13 cellular contexts compared by ENCODE assay signal in genomic region chr7:77338883-77339629, GRCh38.
DNase-seq lines count a peak whose midpoint lies in the region; ATAC-seq and TF ChIP-seq lines count a peak whose summit lies in the region.
"Had no signal": no experiment of that assay in that cellular context is flagged by ENCODE, and none has a peak within 500 bp of the region (broad histone marks: within the 10 kb centered on the region; RNA-seq: fewer than 3 reads in every experiment).

No MANE protein-coding gene starts in this region.

- no peaks in the 10 kb centered on the region for H3K36me3 ChIP-seq in naive thymus-derived CD4-positive, alpha-beta T cell (ENCODE audit: control insufficient read depth in 2 of 3, insufficient read depth in 3 of 3, low read length in 3 of 3)
- H3K36me3 ChIP-seq in ovary, result no peaks in the 10 kb centered on the region
- H3K36me3 ChIP-seq: BLaER1 had no signal

- H3K27ac Mint-ChIP-seq in naive thymus-derived CD4-positive, alpha-beta T cell, result peak overlapping the region in 5 of 9 donors; percentile 4 to 19 (median 17)

- H3K4me1 Mint-ChIP-seq in naive thymus-derived CD4-positive, alpha-beta T cell, result peaks cover 14 to 43% (median 26%) of the 10 kb centered on the region in 7 donors

- H3K27me3 Mint-ChIP-seq in naive thymus-derived CD4-positive, alpha-beta T cell, result peaks cover 0 to 2% (median 0%) of the 10 kb centered on the region in 5 donors

- H3K9me3 Mint-ChIP-seq in naive thymus-derived CD4-positive, alpha-beta T cell, result peaks cover 0 to 2% (median 0%) of the 10 kb centered on the region in 11 donors

- no peak for TF ChIP-seq POLR2A in NB4 (IDR thresholded peaks at IDR 0.05; ENCODE audit: extremely low read depth, insufficient read length)
- TF ChIP-seq POLR2A in ovary (IDR thresholded peaks at IDR 0.05), result no peak

- CTCF ChIA-PET in naive thymus-derived CD4-positive, alpha-beta T cell (lab: Charles Lee), result no interaction called here

- peaks cover 6 to 9% of the 10 kb centered on the region in 2 donors for H3K4me1 ChIP-seq in naive thymus-derived CD4-positive, alpha-beta T cell (ENCODE audit: control insufficient read depth in 2 of 2, insufficient read depth in 2 of 2, low read length in 2 of 2)
- H3K4me1 ChIP-seq in ovary (ENCODE audit: insufficient read depth), result peaks cover 2% of the 10 kb centered on the region

- peak; percentile 74 for DNase-seq in CD1c-positive myeloid dendritic cell (ENCODE audit: extremely low spot score)
- peak; percentile 82 for DNase-seq in NB4 (ENCODE audit: low read depth)
- DNase-seq in fibroblast of gingiva (ENCODE audit: low read depth), result peak; percentile 71
- DNase-seq in naive thymus-derived CD4-positive, alpha-beta T cell, result no peak
- DNase-seq in ovary, result no peak
- DNase-seq: NCI-H345, SHP77 had no signal

- peaks cover 0 to 18% (median 5%) of the 10 kb centered on the region in 5 donors for H3K36me3 Mint-ChIP-seq in naive thymus-derived CD4-positive, alpha-beta T cell

- no peak overlapping the region for H3K27ac ChIP-seq in naive thymus-derived CD4-positive, alpha-beta T cell (ENCODE audit: low read depth, low read length)
- no peak overlapping the region for H3K27ac ChIP-seq in ovary
- H3K27ac ChIP-seq: BLaER1, parathyroid adenoma, VCaP had no signal

- POLR2A ChIA-PET in naive thymus-derived CD4-positive, alpha-beta T cell (lab: Charles Lee), result interaction anchor here (0.6 to 1.5 kb wide), 2 partner anchors 10 to 60 kb away, joined by 3 read pairs; no protein-coding TSS in a partner anchor

- intact Hi-C loops in naive thymus-derived CD4-positive, alpha-beta T cell (cut with micrococcal nuclease), result no loop called here
- intact Hi-C loops in ovary (cut with DNase I), result no loop called here

- H3K4me3 ChIP-seq in NB4 (ENCODE audit: low read depth, low read length) (no peak overlapping the region), ovary (no peak overlapping the region)
- H3K4me3 ChIP-seq in naive thymus-derived CD4-positive, alpha-beta T cell (ENCODE audit: low read length), result no peak overlapping the region
- H3K4me3 ChIP-seq: BLaER1 had no signal

- peak overlapping the region in 1 of 10 donors; percentile 18 for H3K4me3 Mint-ChIP-seq in naive thymus-derived CD4-positive, alpha-beta T cell

- H3K9me3 ChIP-seq in naive thymus-derived CD4-positive, alpha-beta T cell (ENCODE audit: control insufficient read depth in 2 of 3, low read length in 3 of 3), result no peaks in the 10 kb centered on the region
- H3K9me3 ChIP-seq in ovary, result no peaks in the 10 kb centered on the region
- H3K9me3 ChIP-seq: BLaER1 had no signal

- 78 to 96% (median 94%) methylated on average over 5 of the region's 5 CpGs for WGBS in ovary, 3 donors

- no peak for TF ChIP-seq EP300 in ovary (IDR thresholded peaks at IDR 0.05)

- no peak for TF ChIP-seq CTCF in NB4 (IDR thresholded peaks at IDR 0.05; ENCODE audit: low read depth, low read length)
- TF ChIP-seq CTCF in ovary (IDR thresholded peaks at IDR 0.05), result no peak

- no peaks in the 10 kb centered on the region for H3K27me3 ChIP-seq in naive thymus-derived CD4-positive, alpha-beta T cell (ENCODE audit: control insufficient read depth in 2 of 2, insufficient read depth in 2 of 2, low read length in 2 of 2)
- no peaks in the 10 kb centered on the region for H3K27me3 ChIP-seq in ovary
- H3K27me3 ChIP-seq: BLaER1 had no signal

- peak; percentile 44 for ATAC-seq in naive thymus-derived CD4-positive, alpha-beta T cell
- ATAC-seq in GM19467 (IDR thresholded peaks at IDR 0.05; ENCODE audit: unreplicated experiment), result no peak
- no peak for ATAC-seq in GM19351 (IDR thresholded peaks at IDR 0.05; ENCODE audit: unreplicated experiment)
- ATAC-seq in GM19397 (IDR thresholded peaks at IDR 0.05; ENCODE audit: unreplicated experiment), result no peak

Comparison
In these comparisons a context has a peak if more than half of its experiments do, and no peak if none do; other contexts are left out.
1. DNase-seq: peak in CD1c-positive myeloid dendritic cell (single experiment), NB4 (single experiment) and fibroblast of gingiva (single experiment); none in naive thymus-derived CD4-positive, alpha-beta T cell (0 of 9) and ovary (0 of 5).